In the genomic region with DNA sequence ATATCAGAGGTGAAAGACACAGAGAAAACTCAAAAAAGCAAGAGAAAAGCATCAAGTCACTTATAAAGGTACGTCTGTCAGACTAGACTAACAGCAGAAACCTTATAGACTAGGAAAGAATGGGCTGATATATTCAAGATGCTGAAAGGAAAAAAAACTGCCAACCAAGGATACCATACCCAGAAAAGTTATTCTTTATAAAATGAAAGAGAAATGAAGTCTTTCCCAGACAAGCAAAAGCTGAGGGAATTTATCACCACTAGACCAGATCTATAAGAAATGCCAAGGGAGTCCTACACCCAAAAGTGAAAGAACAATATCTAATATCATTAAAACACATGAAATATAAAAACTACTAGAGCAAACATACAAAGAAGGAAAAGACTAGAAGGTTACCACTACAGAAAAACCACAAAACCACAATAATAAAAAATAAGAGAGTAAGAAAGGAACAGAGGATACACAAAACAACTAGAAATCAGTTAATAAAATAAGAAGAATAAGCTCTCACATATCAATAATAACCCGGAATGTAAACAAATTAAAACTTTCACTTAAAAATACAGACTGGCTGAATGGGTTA, we compare ENCODE assay signal across 27 cellular contexts. TPM values are rescaled to one million over a fixed set of nuclear protein-coding genes. Genes with fewer than 3 reads are reported as not detected.
"Had no signal": no experiment of that assay in that cellular context is flagged by ENCODE, and none has a peak within 500 bp of the region (broad histone marks: within the 10 kb centered on the region; RNA-seq: fewer than 3 reads in every experiment).

No MANE protein-coding gene starts in this region.

- ATAC-seq: left colon; left lung; lower lobe of right lung; natural killer cell; right cardiac atrium; sciatic nerve; stimulated activated naive CD8-positive, alpha-beta T cell treated with anti-CD3 and anti-CD28 coated beads, Interleukin-15, amount 100 ng/mL, for 72 hours had no signal

- H3K4me3 ChIP-seq: left lung, lower lobe of right lung, ovary, skin epidermis, tibial nerve, uterus had no signal

- H3K4me3 Mint-ChIP-seq: immature natural killer cell; mesothelial cell of epicardium; naive B cell; natural killer cell; nephron progenitor cell; stimulated activated naive CD8-positive, alpha-beta T cell treated with anti-CD3 and anti-CD28 coated beads, Interleukin-15, amount 100 ng/mL, for 72 hours; type B pancreatic cell had no signal

- H3K9me3 ChIP-seq: ovary had no signal

- H3K36me3 ChIP-seq: left lung, lower lobe of right lung, ovary, tibial nerve, uterus had no signal

- H3K27me3 ChIP-seq: ovary, tibial nerve, uterus had no signal

- H3K4me1 ChIP-seq: left lung, lower lobe of right lung, uterus had no signal

- H3K27ac Mint-ChIP-seq: immature natural killer cell; mesothelial cell of epicardium; naive B cell; natural killer cell; nephron progenitor cell; progenitor cell of endocrine pancreas; stimulated activated naive CD8-positive, alpha-beta T cell treated with anti-CD3 and anti-CD28 coated beads, Interleukin-15, amount 100 ng/mL, for 72 hours; type B pancreatic cell had no signal

- DNase-seq: hypothalamus; immature natural killer cell; kidney; left colon; left lung; lower lobe of right lung; mammary epithelial cell; mesendoderm; naive B cell; natural killer cell; nephron progenitor cell; ovary; right cardiac atrium; stimulated activated CD4-positive, alpha-beta T cell treated with anti-CD3 and anti-CD28 coated beads, Interleukin-12 subunit alpha, Interleukin-12 subunit beta, amount 100 ng/mL, for 4 hours; stimulated activated CD4-positive, alpha-beta T cell treated with anti-CD3 and anti-CD28 coated beads, Interleukin-15, amount 100 ng/mL, for 24 hours; stimulated activated CD4-positive, alpha-beta T cell treated with anti-CD3 and anti-CD28 coated beads, Interleukin-2, amount 100 ng/mL, for 24 hours; stimulated activated CD4-positive, alpha-beta T cell treated with anti-CD3 and anti-CD28 coated beads, Interleukin-4, amount 100 ng/mL, for 1 hour; stimulated activated naive CD4-positive, alpha-beta T cell treated with Interleukin-2 at 50 U/mL for 16 hours; stimulated activated naive CD8-positive, alpha-beta T cell treated with anti-CD3 and anti-CD28 coated beads, Interleukin-15, amount 100 ng/mL, for 72 hours; substantia nigra; uterus had no signal

- H3K27ac ChIP-seq: left lung, lower lobe of right lung, ovary, skin epidermis, tibial nerve, uterus had no signal

- H3K4me1 Mint-ChIP-seq: stimulated activated naive CD8-positive, alpha-beta T cell treated with anti-CD3 and anti-CD28 coated beads, Interleukin-15, amount 100 ng/mL, for 72 hours had no signal

RNA-seq across cellular contexts. Expression of a gene that starts 6.2 kb away (rescaled TPM):
- total RNA-seq: natural killer cell had no signal
- polyA plus RNA-seq: immature natural killer cell had no signal
